In genomic region chr11:68039526-68040086, GRCh38 we compare ENCODE assay signal across 8 cellular contexts. TPM values are rescaled to one million over a fixed set of nuclear protein-coding genes. Genes with fewer than 3 reads are reported as not detected.
A peak's percentile ranks its signal among the peaks of the same experiment; 100 is the strongest.
DNase-seq lines count a peak whose midpoint lies in the region; TF ChIP-seq lines count a peak whose summit lies in the region.

No MANE protein-coding gene starts in this region.

- H3K36me3 ChIP-seq in hepatocyte (replicated peaks; ENCODE audit: insufficient read depth, low read depth) (no peaks in the 10 kb centered on the region), stomach smooth muscle (ENCODE audit: control insufficient read depth in 2 of 2, insufficient read depth in 2 of 2, low read length in 2 of 2) (peaks cover 0 to 7% of the 10 kb centered on the region in 2 donors)

- H3K4me1 Mint-ChIP-seq in T-helper 2 cell treated with Interferon-gamma antibody and Interleukin-4, amounts not matched to agents 5 μg/mL and 100 μg/mL, for 36 hours (ENCODE audit: low read depth), result peaks cover 14% of the 10 kb centered on the region

- H3K36me3 Mint-ChIP-seq in T-helper 2 cell treated with Interferon-gamma antibody and Interleukin-4, amounts not matched to agents 5 μg/mL and 100 μg/mL, for 36 hours (ENCODE audit: low read depth), result peaks cover 15% of the 10 kb centered on the region

- TF ChIP-seq CTCF in WI38 (IDR thresholded peaks at IDR 0.05; ENCODE audit: low read depth, low read length), result no peak
- no peak for TF ChIP-seq CTCF in hepatocyte (IDR thresholded peaks at IDR 0.05; ENCODE audit: poor library complexity)

- H3K79me2 ChIP-seq in hepatocyte, result peaks cover 7% of the 10 kb centered on the region

- H3K9ac ChIP-seq in stomach smooth muscle (ENCODE audit: low read length in 2 of 2), result peak overlapping the region; percentile 92 to 93

- peak overlapping the region; percentile 84 for H3K4me2 ChIP-seq in hepatocyte

- no peak for DNase-seq in T-helper 2 cell treated with Interferon-gamma antibody and Interleukin-4, amounts not matched to agents 5 μg/mL and 100 μg/mL, for 36 hours (ENCODE audit: low spot score)
- DNase-seq in T-helper 2 cell (no peak), hepatocyte (ENCODE audit: low spot score) (no peak), NCI-H2081 treated with DMSO at 0.1 percent for 48 hours (lab: John Stamatoyannopoulos, UW) (no peak), RKO (ENCODE audit: low spot score) (no peak), putamen (ENCODE audit: low spot score) (no peak)

- H3K27me3 ChIP-seq in hepatocyte (no peaks in the 10 kb centered on the region), stomach smooth muscle (ENCODE audit: control insufficient read depth in 1 of 2, insufficient read depth in 2 of 2, low read length in 2 of 2) (no peaks in the 10 kb centered on the region)

- no peak overlapping the region for H2AFZ ChIP-seq in hepatocyte

- H3K4me1 ChIP-seq in hepatocyte (ENCODE audit: insufficient read depth) (peaks cover 27% of the 10 kb centered on the region), stomach smooth muscle (ENCODE audit: control insufficient read depth, insufficient read depth, low read length) (peaks cover 52% of the 10 kb centered on the region)

- peak overlapping the region; percentile 95 for H3K4me3 Mint-ChIP-seq in T-helper 2 cell treated with Interferon-gamma antibody and Interleukin-4, amounts not matched to agents 5 μg/mL and 100 μg/mL, for 36 hours

- H4K20me1 ChIP-seq in hepatocyte (ENCODE audit: insufficient read depth, poor library complexity, severe bottlenecking), result no peaks in the 10 kb centered on the region

- H3K4me3 ChIP-seq in WI38 (ENCODE audit: low read depth, low read length) (peak overlapping the region; percentile 68), hepatocyte (no peak overlapping the region), stomach smooth muscle (ENCODE audit: low read length in 2 of 2) (peak overlapping the region; percentile 79 to 82)

- no peaks in the 10 kb centered on the region for H3K9me3 Mint-ChIP-seq in T-helper 2 cell treated with Interferon-gamma antibody and Interleukin-4, amounts not matched to agents 5 μg/mL and 100 μg/mL, for 36 hours

- WGBS in hepatocyte (ENCODE audit: low lambda C conversion rate, missing lambda C conversion rate), result 86% methylated on average over 6 of the region's 10 CpGs

- no peaks in the 10 kb centered on the region for H3K9me2 ChIP-seq in hepatocyte (replicated peaks; ENCODE audit: insufficient read depth)

- H3K9me3 ChIP-seq in hepatocyte (ENCODE audit: low read depth) (no peaks in the 10 kb centered on the region), stomach smooth muscle (ENCODE audit: control insufficient read depth in 2 of 2, low read length in 2 of 2) (no peaks in the 10 kb centered on the region)

- H3K27me3 Mint-ChIP-seq in T-helper 2 cell treated with Interferon-gamma antibody and Interleukin-4, amounts not matched to agents 5 μg/mL and 100 μg/mL, for 36 hours (ENCODE audit: low read depth), result no peaks in the 10 kb centered on the region

- H3K27ac ChIP-seq in hepatocyte (peak overlapping the region; percentile 34), stomach smooth muscle (ENCODE audit: low read length) (peak overlapping the region; percentile 86)

- peak overlapping the region; percentile 94 for H3K27ac Mint-ChIP-seq in T-helper 2 cell treated with Interferon-gamma antibody and Interleukin-4, amounts not matched to agents 5 μg/mL and 100 μg/mL, for 36 hours

RNA-seq across cellular contexts. Expression of gene TCIRG1, which starts 0.8 kb away (rescaled TPM):
- total RNA-seq in hepatocyte, result 61.0 and 77.4 TPM in 2 replicates
- polyA plus RNA-seq in hepatocyte, result 125 and 199 TPM in 2 replicates

RNA-seq across cellular contexts. Expression of gene NDUFS8, which starts 9.1 kb away (rescaled TPM):
- total RNA-seq in hepatocyte, result 100 and 111 TPM in 2 replicates
- 286 and 287 TPM in 2 replicates for polyA plus RNA-seq in hepatocyte

RNA-seq across cellular contexts. Expression of gene ALDH3B1, which starts 29.5 kb away (rescaled TPM):
- 11.7 and 15.4 TPM in 2 replicates for total RNA-seq in hepatocyte
- 15.7 and 16.9 TPM in 2 replicates for polyA plus RNA-seq in hepatocyte

RNA-seq across cellular contexts. Expression of gene UNC93B1, which starts 35.7 kb away (rescaled TPM):
- total RNA-seq in hepatocyte, result 22.6 and 23.5 TPM in 2 replicates
- 38.0 and 42.9 TPM in 2 replicates for polyA plus RNA-seq in hepatocyte
